37 cellular contexts compared by ENCODE assay signal in the genomic region with DNA sequence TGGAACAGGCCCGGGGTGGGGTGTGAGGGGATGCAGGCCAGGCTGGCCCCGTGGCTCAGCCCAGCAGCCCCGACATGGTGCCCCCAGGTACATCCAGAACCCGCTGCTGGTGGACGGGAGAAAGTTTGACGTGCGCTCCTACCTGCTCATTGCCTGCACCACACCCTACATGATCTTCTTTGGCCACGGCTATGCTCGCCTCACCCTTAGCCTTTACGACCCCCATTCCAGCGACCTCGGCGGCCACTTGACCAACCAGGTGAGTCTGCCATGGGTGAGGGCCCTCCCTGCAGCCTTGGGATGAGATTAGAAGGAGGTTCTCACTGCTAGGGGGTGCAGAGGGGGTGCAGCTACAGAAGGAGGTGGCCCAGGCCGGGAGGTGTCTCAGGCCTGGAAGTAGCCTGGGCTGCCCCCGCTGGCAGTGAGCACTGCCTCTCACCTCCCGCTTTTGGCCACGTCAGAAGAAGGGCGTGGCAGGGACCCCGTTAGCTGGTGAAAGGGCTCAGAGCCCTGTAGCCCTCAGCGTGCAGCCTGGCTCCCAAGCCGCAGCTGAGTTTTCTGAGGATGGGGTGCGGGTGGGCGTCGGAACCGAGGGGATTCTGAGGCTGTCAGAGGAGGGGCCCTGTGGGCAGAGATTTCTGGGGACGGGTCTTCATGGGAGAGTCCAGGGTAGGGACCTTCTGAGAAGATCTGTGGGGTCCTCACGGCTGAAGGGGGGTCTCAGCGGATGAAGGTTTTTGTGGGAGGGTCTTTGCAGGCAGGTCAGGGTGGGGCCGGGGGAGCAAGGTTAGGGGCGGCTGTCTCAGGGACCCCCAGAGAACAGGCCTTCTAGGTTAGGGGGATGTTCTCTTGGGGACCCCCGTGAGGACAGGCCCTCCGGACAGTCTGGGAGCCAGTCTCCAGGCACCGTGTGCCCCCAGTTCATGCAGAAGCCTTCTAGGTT. TPM values are rescaled to one million over a fixed set of nuclear protein-coding genes. Genes with fewer than 3 reads are reported as not detected.
DNase-seq lines count a peak whose midpoint lies in the region; ATAC-seq and TF ChIP-seq lines count a peak whose summit lies in the region.
"Had no signal": no experiment of that assay in that cellular context is flagged by ENCODE, and none has a peak within 500 bp of the region (broad histone marks: within the 10 kb centered on the region; RNA-seq: fewer than 3 reads in every experiment).

No MANE protein-coding gene starts in this region.

- H3K27me3 Mint-ChIP-seq in activated CD4-positive, alpha-beta T cell treated with anti-CD3 and anti-CD28 coated beads, Interleukin-2, amount 10 ng/mL, durations not matched to agents 7 days and 5 days = peaks cover 11% of the 10 kb centered on the region
- peaks cover 2% of the 10 kb centered on the region for H3K27me3 Mint-ChIP-seq in activated CD4-positive, alpha-beta T cell treated with anti-CD3 and anti-CD28 coated beads for 36 hours
- H3K27me3 Mint-ChIP-seq in natural killer cell treated with Interleukin-12 subunit alpha and Interleukin-12 subunit beta and Interleukin-15 and Interleukin-18, amount 100 ng/mL, for 72 hours = peaks cover 0 to 4% of the 10 kb centered on the region in 2 donors
- H3K27me3 Mint-ChIP-seq: progenitor cell of endocrine pancreas had no signal

- no peak for TF ChIP-seq CTCF in omental fat pad (IDR thresholded peaks at IDR 0.05)

- H3K36me3 ChIP-seq in H7 (replicated peaks; ENCODE audit: control insufficient read depth, insufficient read depth, low read length) = no peaks in the 10 kb centered on the region
- H3K36me3 ChIP-seq: gastroesophageal sphincter, neutrophil, SJSA1 had no signal

- H3K27me3 ChIP-seq in H7 (ENCODE audit: control insufficient read depth, insufficient read depth, low read length) = no peaks in the 10 kb centered on the region
- H3K27me3 ChIP-seq: hepatocyte had no signal

- H3K4me1 Mint-ChIP-seq in activated CD4-positive, alpha-beta T cell treated with anti-CD3 and anti-CD28 coated beads, Interleukin-2, amount 10 ng/mL, durations not matched to agents 7 days and 5 days = peaks cover 5% of the 10 kb centered on the region
- H3K4me1 Mint-ChIP-seq in activated CD4-positive, alpha-beta T cell treated with anti-CD3 and anti-CD28 coated beads for 36 hours = no peaks in the 10 kb centered on the region
- peaks cover 8 to 25% of the 10 kb centered on the region in 2 donors for H3K4me1 Mint-ChIP-seq in natural killer cell treated with Interleukin-12 subunit alpha and Interleukin-12 subunit beta and Interleukin-15 and Interleukin-18, amount 100 ng/mL, for 72 hours (ENCODE audit: low read depth in 2 of 2)

- no peaks in the 10 kb centered on the region for H3K9me3 Mint-ChIP-seq in activated CD4-positive, alpha-beta T cell treated with anti-CD3 and anti-CD28 coated beads, Interleukin-2, amount 10 ng/mL, durations not matched to agents 7 days and 5 days
- H3K9me3 Mint-ChIP-seq in activated CD4-positive, alpha-beta T cell treated with anti-CD3 and anti-CD28 coated beads for 36 hours (ENCODE audit: low read depth) = no peaks in the 10 kb centered on the region
- no peaks in the 10 kb centered on the region for H3K9me3 Mint-ChIP-seq in natural killer cell treated with Interleukin-12 subunit alpha and Interleukin-12 subunit beta and Interleukin-15 and Interleukin-18, amount 100 ng/mL, for 72 hours
- H3K9me3 Mint-ChIP-seq: activated CD4-positive, alpha-beta memory T cell treated with anti-CD3 and anti-CD28 coated beads for 36 hours; activated naive CD4-positive, alpha-beta T cell treated with anti-CD3 and anti-CD28 coated beads, Interleukin-2, amount 50 U/mL, for 24 hours; activated T-helper 1 cell treated with anti-CD3 and anti-CD28 coated beads, Interleukin-12 subunit alpha, Interleukin-12 subunit beta, Interleukin-2, Interleukin-4 antibody, amounts not matched to agents 30 ng/mL and 10 ng/mL and 1 ng/mL, durations not matched to agents 14 hours and 24 hours and 36 hours; HFFc6 had no signal

- intact Hi-C loops in activated CD4-positive, alpha-beta T cell treated with anti-CD3 and anti-CD28 coated beads for 36 hours (cut with DNase I, micrococcal nuclease) = no loop called here

- H3K4me3 Mint-ChIP-seq in activated CD4-positive, alpha-beta T cell treated with anti-CD3 and anti-CD28 coated beads, Interleukin-2, amount 10 ng/mL, durations not matched to agents 7 days and 5 days = no peak overlapping the region
- H3K4me3 Mint-ChIP-seq in activated CD4-positive, alpha-beta T cell treated with anti-CD3 and anti-CD28 coated beads for 36 hours = no peak overlapping the region
- no peak overlapping the region for H3K4me3 Mint-ChIP-seq in natural killer cell treated with Interleukin-12 subunit alpha and Interleukin-12 subunit beta and Interleukin-15 and Interleukin-18, amount 100 ng/mL, for 72 hours
- H3K4me3 Mint-ChIP-seq: activated CD4-positive, alpha-beta memory T cell treated with anti-CD3 and anti-CD28 coated beads for 36 hours; activated naive CD4-positive, alpha-beta T cell treated with anti-CD3 and anti-CD28 coated beads, Interleukin-2, amount 50 U/mL, for 24 hours; activated T-helper 1 cell treated with anti-CD3 and anti-CD28 coated beads, Interleukin-12 subunit alpha, Interleukin-12 subunit beta, Interleukin-2, Interleukin-4 antibody, amounts not matched to agents 30 ng/mL and 10 ng/mL and 1 ng/mL, durations not matched to agents 14 hours and 24 hours and 36 hours; brain; HFFc6 had no signal

- no peak overlapping the region for H3K4me3 ChIP-seq in H7 (ENCODE audit: insufficient read depth, low read depth, low read length)
- H3K4me3 ChIP-seq: gastroesophageal sphincter, hepatocyte, SJSA1 had no signal

- ATAC-seq in activated CD4-positive, alpha-beta T cell treated with anti-CD3 and anti-CD28 coated beads for 36 hours = no peak
- ATAC-seq in esophagus mucosa (peak; percentile 4), HG02571 (IDR thresholded peaks at IDR 0.05; ENCODE audit: unreplicated experiment) (no peak), omental fat pad (ENCODE audit: low FRiP score) (no peak), left lobe of liver (no peak)
- ATAC-seq in natural killer cell treated with Interleukin-12 subunit alpha and Interleukin-12 subunit beta and Interleukin-15 and Interleukin-18, amount 100 ng/mL, for 72 hours = peak in 1 of 2 donors; percentile 32
- ATAC-seq: activated CD4-positive, CD25-positive, alpha-beta regulatory T cell treated with anti-CD3 and anti-CD28 coated beads, Interleukin-2, amount 50 U/mL, for 24 hours; gastroesophageal sphincter; left colon had no signal

- peak overlapping the region; percentile 19 for H3K27ac Mint-ChIP-seq in activated CD4-positive, alpha-beta T cell treated with anti-CD3 and anti-CD28 coated beads, Interleukin-2, amount 10 ng/mL, durations not matched to agents 7 days and 5 days
- no peak overlapping the region for H3K27ac Mint-ChIP-seq in activated CD4-positive, alpha-beta T cell treated with anti-CD3 and anti-CD28 coated beads for 36 hours
- peak overlapping the region in 1 of 2 donors; percentile 42 for H3K27ac Mint-ChIP-seq in natural killer cell treated with Interleukin-12 subunit alpha and Interleukin-12 subunit beta and Interleukin-15 and Interleukin-18, amount 100 ng/mL, for 72 hours
- H3K27ac Mint-ChIP-seq: activated CD4-positive, alpha-beta memory T cell treated with anti-CD3 and anti-CD28 coated beads for 36 hours; activated naive CD4-positive, alpha-beta T cell treated with anti-CD3 and anti-CD28 coated beads, Interleukin-2, amount 50 U/mL, for 24 hours; activated T-helper 1 cell treated with anti-CD3 and anti-CD28 coated beads, Interleukin-12 subunit alpha, Interleukin-12 subunit beta, Interleukin-2, Interleukin-4 antibody, amounts not matched to agents 30 ng/mL and 10 ng/mL and 1 ng/mL, durations not matched to agents 14 hours and 24 hours and 36 hours; brain; CD14-positive monocyte; HFFc6 had no signal

- no peak for DNase-seq in activated CD4-positive, alpha-beta T cell treated with anti-CD3 and anti-CD28 coated beads, Interleukin-2, amount 10 ng/mL, durations not matched to agents 7 days and 5 days
- no peak for DNase-seq in activated CD4-positive, alpha-beta T cell treated with anti-CD3 and anti-CD28 coated beads for 36 hours
- DNase-seq in H7 (peak; percentile 54), omental fat pad (ENCODE audit: low spot score) (no peak), left lobe of liver (ENCODE audit: low spot score) (no peak)
- DNase-seq in natural killer cell treated with Interleukin-12 subunit alpha and Interleukin-12 subunit beta and Interleukin-15 and Interleukin-18, amount 100 ng/mL, for 72 hours (ENCODE audit: low spot score) = peak; percentile 52
- DNase-seq: 8988T; activated CD4-positive, alpha-beta memory T cell treated with anti-CD3 and anti-CD28 coated beads for 36 hours; amniotic stem cell; cerebellar nuclear complex; DMS79; HFFc6; left colon; NCI-H1092; NCI-H1694; NCI-H2171; NCI-H510A; stimulated activated CD4-positive, alpha-beta T cell treated with anti-CD3 and anti-CD28 coated beads, Interleukin-4, amount 100 ng/mL, for 4 hours; stimulated activated naive CD4-positive, alpha-beta T cell; T-helper 2 cell had no signal

- POLR2A ChIA-PET in activated CD4-positive, alpha-beta T cell treated with anti-CD3 and anti-CD28 coated beads, Interleukin-2, amount 10 ng/mL, durations not matched to agents 7 days and 5 days (lab: Charles Lee) = no interaction called here
- POLR2A ChIA-PET in activated CD4-positive, alpha-beta T cell treated with anti-CD3 and anti-CD28 coated beads for 36 hours (lab: Charles Lee) = no interaction called here

- no peaks in the 10 kb centered on the region for H3K36me3 Mint-ChIP-seq in activated CD4-positive, alpha-beta T cell treated with anti-CD3 and anti-CD28 coated beads, Interleukin-2, amount 10 ng/mL, durations not matched to agents 7 days and 5 days (ENCODE audit: low read depth)
- H3K36me3 Mint-ChIP-seq in activated CD4-positive, alpha-beta T cell treated with anti-CD3 and anti-CD28 coated beads for 36 hours (ENCODE audit: low read depth) = no peaks in the 10 kb centered on the region
- H3K36me3 Mint-ChIP-seq in natural killer cell treated with Interleukin-12 subunit alpha and Interleukin-12 subunit beta and Interleukin-15 and Interleukin-18, amount 100 ng/mL, for 72 hours = no peaks in the 10 kb centered on the region
- H3K36me3 Mint-ChIP-seq: activated CD4-positive, alpha-beta memory T cell treated with anti-CD3 and anti-CD28 coated beads for 36 hours; activated naive CD4-positive, alpha-beta T cell treated with anti-CD3 and anti-CD28 coated beads, Interleukin-2, amount 50 U/mL, for 24 hours; brain; CD14-positive monocyte had no signal

- CTCF ChIA-PET in activated CD4-positive, alpha-beta T cell treated with anti-CD3 and anti-CD28 coated beads, Interleukin-2, amount 10 ng/mL, durations not matched to agents 7 days and 5 days (lab: Charles Lee) = interaction anchor here (1.1 kb wide), 1 partner anchor 30 kb away, joined by 3 read pairs; no protein-coding TSS in a partner anchor
- CTCF ChIA-PET in activated CD4-positive, alpha-beta T cell treated with anti-CD3 and anti-CD28 coated beads for 36 hours (lab: Charles Lee) = no interaction called here

RNA-seq across cellular contexts. Expression of gene TTLL10, which starts 10.4 kb away (rescaled TPM):
- total RNA-seq in activated CD4-positive, alpha-beta T cell treated with anti-CD3 and anti-CD28 coated beads, Interleukin-2, amount 10 ng/mL, durations not matched to agents 7 days and 5 days = under 1 TPM; 0.15 to 0.27 TPM
- not detected for total RNA-seq in activated CD4-positive, alpha-beta T cell treated with anti-CD3 and anti-CD28 coated beads for 36 hours
- total RNA-seq in H7 (2014; rRNA removed; shearing (Covaris generic)) = not detected in 2 replicates
- total RNA-seq in esophagus mucosa (1.0 TPM), omental fat pad (1 to 10 TPM in 1 of 4 donors, under 1 TPM in 2, not detected in 1; 0.48 to 1.0 (median 0.95) TPM), left lobe of liver (not detected)
- total RNA-seq in natural killer cell treated with Interleukin-12 subunit alpha and Interleukin-12 subunit beta and Interleukin-15 and Interleukin-18, amount 100 ng/mL, for 72 hours = under 1 TPM in 1 of 2 donors, not detected in 1; 0.31 TPM
- total RNA-seq: activated CD4-positive, alpha-beta memory T cell treated with anti-CD3 and anti-CD28 coated beads for 36 hours; fibroblast of lung; hepatocyte; HFFc6; HT1080; SJSA1; temporal lobe; urinary bladder had no signal

RNA-seq across cellular contexts. Expression of gene TNFRSF18, which starts 22.3 kb away (rescaled TPM):
- total RNA-seq in activated CD4-positive, alpha-beta T cell treated with anti-CD3 and anti-CD28 coated beads, Interleukin-2, amount 10 ng/mL, durations not matched to agents 7 days and 5 days = 10 to 100 TPM; 26.0 to 33.9 TPM
- total RNA-seq in activated CD4-positive, alpha-beta T cell treated with anti-CD3 and anti-CD28 coated beads for 36 hours = 100 to 1,000 TPM in 1 of 2 experiments, 10 to 100 TPM in 1; 95.0 to 164 TPM
- total RNA-seq in H7 (2014; rRNA removed; shearing (Covaris generic)) = not detected in 2 replicates
- total RNA-seq in esophagus mucosa (16.3 TPM), omental fat pad (1 to 10 TPM in 2 of 4 donors, under 1 TPM in 1, not detected in 1; 0.44 to 2.8 (median 1.7) TPM), left lobe of liver (not detected)
- 100 to 1,000 TPM; 295 to 591 TPM for total RNA-seq in natural killer cell treated with Interleukin-12 subunit alpha and Interleukin-12 subunit beta and Interleukin-15 and Interleukin-18, amount 100 ng/mL, for 72 hours
- total RNA-seq: Caco-2, hepatocyte, HFFc6, HT1080, SJSA1, temporal lobe, urinary bladder had no signal

RNA-seq across cellular contexts. Expression of gene TNFRSF4, which starts 29.8 kb away (rescaled TPM):
- total RNA-seq in activated CD4-positive, alpha-beta T cell treated with anti-CD3 and anti-CD28 coated beads, Interleukin-2, amount 10 ng/mL, durations not matched to agents 7 days and 5 days = 10 to 100 TPM; 44.1 to 52.8 TPM
- total RNA-seq in activated CD4-positive, alpha-beta T cell treated with anti-CD3 and anti-CD28 coated beads for 36 hours = 100 to 1,000 TPM; 340 to 418 TPM
- total RNA-seq in H7 (2014; rRNA removed; shearing (Covaris generic)) = 0.07 and 0.89 TPM in 2 replicates
- total RNA-seq in esophagus mucosa (0.36 TPM), omental fat pad (10 to 100 TPM in 1 of 4 donors, 1 to 10 TPM in 3; 2.4 to 10.7 (median 5.9) TPM), left lobe of liver (0.38 TPM)
- 100 to 1,000 TPM in 1 of 2 donors, 10 to 100 TPM in 1; 56.8 to 305 TPM for total RNA-seq in natural killer cell treated with Interleukin-12 subunit alpha and Interleukin-12 subunit beta and Interleukin-15 and Interleukin-18, amount 100 ng/mL, for 72 hours
- total RNA-seq: Caco-2, hepatocyte, SJSA1, temporal lobe had no signal

RNA-seq across cellular contexts. Expression of gene SDF4, which starts 47.7 kb away (rescaled TPM):
- 10 to 100 TPM; 81.7 to 91.4 TPM for total RNA-seq in activated CD4-positive, alpha-beta T cell treated with anti-CD3 and anti-CD28 coated beads, Interleukin-2, amount 10 ng/mL, durations not matched to agents 7 days and 5 days
- total RNA-seq in activated CD4-positive, alpha-beta T cell treated with anti-CD3 and anti-CD28 coated beads for 36 hours = 100 to 1,000 TPM; 108 to 128 TPM
- total RNA-seq in H7 (2014; rRNA removed; shearing (Covaris generic)) = 102 and 127 TPM in 2 replicates
- total RNA-seq in esophagus mucosa (69.9 TPM), omental fat pad (100 to 1,000 TPM in 2 of 4 donors, 10 to 100 TPM in 2; 78.3 to 122 (median 98.8) TPM), left lobe of liver (166 TPM)
- total RNA-seq in natural killer cell treated with Interleukin-12 subunit alpha and Interleukin-12 subunit beta and Interleukin-15 and Interleukin-18, amount 100 ng/mL, for 72 hours = 100 to 1,000 TPM; 243 to 251 TPM

RNA-seq across cellular contexts. Expression of gene B3GALT6, which starts 47.9 kb away (rescaled TPM):
- total RNA-seq in activated CD4-positive, alpha-beta T cell treated with anti-CD3 and anti-CD28 coated beads, Interleukin-2, amount 10 ng/mL, durations not matched to agents 7 days and 5 days = 10 to 100 TPM; 15.8 to 19.2 TPM
- total RNA-seq in activated CD4-positive, alpha-beta T cell treated with anti-CD3 and anti-CD28 coated beads for 36 hours = 10 to 100 TPM in 1 of 2 experiments, 1 to 10 TPM in 1; 9.4 to 12.2 TPM
- total RNA-seq in H7 (2014; rRNA removed; shearing (Covaris generic)) = 40.3 and 47.2 TPM in 2 replicates
- total RNA-seq in esophagus mucosa (8.4 TPM), omental fat pad (10 to 100 TPM; 14.6 to 27.1 (median 22.1) TPM), left lobe of liver (9.3 TPM)
- 10 to 100 TPM; 23.8 to 28.1 TPM for total RNA-seq in natural killer cell treated with Interleukin-12 subunit alpha and Interleukin-12 subunit beta and Interleukin-15 and Interleukin-18, amount 100 ng/mL, for 72 hours

Comparison
In these comparisons a context has a peak if more than half of its experiments do, and no peak if none do; other contexts are left out.
1. DNase-seq: peak in H7 (single experiment) and natural killer cell treated with Interleukin-12 subunit alpha and Interleukin-12 subunit beta and Interleukin-15 and Interleukin-18, amount 100 ng/mL, for 72 hours (single experiment); none in activated CD4-positive, alpha-beta T cell treated with anti-CD3 and anti-CD28 coated beads, Interleukin-2, amount 10 ng/mL, durations not matched to agents 7 days and 5 days (single experiment), activated CD4-positive, alpha-beta T cell treated with anti-CD3 and anti-CD28 coated beads for 36 hours (single experiment), omental fat pad (single experiment) and left lobe of liver (single experiment).